38 cellular contexts compared by ENCODE assay signal in the genomic region with DNA sequence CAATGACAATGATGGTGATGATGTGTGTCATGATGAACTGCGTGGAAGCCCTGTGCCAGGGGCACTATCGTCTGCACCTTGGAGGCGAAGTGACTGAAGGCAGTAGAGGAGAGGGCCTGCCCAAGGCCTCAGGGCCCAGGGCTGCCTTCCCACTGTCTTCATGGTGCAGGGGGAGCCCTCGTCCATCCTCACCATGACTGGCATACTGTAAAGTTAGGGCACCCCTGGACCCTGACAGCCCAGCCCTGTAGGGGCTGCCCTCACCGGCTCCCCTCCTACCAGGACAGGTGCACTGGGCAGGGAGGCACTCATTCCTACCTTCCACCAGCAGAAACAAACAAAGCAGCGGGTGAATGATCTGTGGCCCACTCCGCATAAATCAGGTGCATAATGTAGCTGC.
"Had no signal": no experiment of that assay in that cellular context is flagged by ENCODE, and none has a peak within 500 bp of the region (broad histone marks: within the 10 kb centered on the region; RNA-seq: fewer than 3 reads in every experiment).

No MANE protein-coding gene starts in this region.

- H3K36me3 Mint-ChIP-seq: activated CD8-positive, alpha-beta memory T cell treated with anti-CD3 and anti-CD28 coated beads, Interleukin-2, amount 10 ng/mL, durations not matched to agents 7 days and 5 days; activated naive CD4-positive, alpha-beta T cell treated with anti-CD3 and anti-CD28 coated beads, Interleukin-2, amount 10 ng/mL, durations not matched to agents 7 days and 5 days; activated naive CD4-positive, alpha-beta T cell treated with anti-CD3 and anti-CD28 coated beads, Interleukin-2, amount 50 U/mL, for 24 hours; activated naive CD8-positive, alpha-beta T cell; activated naive CD8-positive, alpha-beta T cell treated with anti-CD3 and anti-CD28 coated beads, Interleukin-2, amount 10 ng/mL, durations not matched to agents 7 days and 5 days; brain had no signal

- H3K27ac ChIP-seq: ascending aorta, cardiac muscle cell, WERI-Rb-1 had no signal

- H3K36me3 ChIP-seq: ascending aorta, cardiac muscle cell, WERI-Rb-1 had no signal

- H3K4me1 ChIP-seq: ascending aorta had no signal

- DNase-seq: activated CD4-positive, alpha-beta memory T cell treated with anti-CD3 and anti-CD28 coated beads, Interleukin-2, amount 10 ng/mL, durations not matched to agents 7 days and 5 days; activated CD4-positive, alpha-beta T cell treated with anti-CD3 and anti-CD28 coated beads for 1 hour; activated CD4-positive, alpha-beta T cell treated with anti-CD3 and anti-CD28 coated beads for 36 hours; activated CD4-positive, alpha-beta T cell treated with anti-CD3 and anti-CD28 coated beads for 48 hours; activated CD4-positive, alpha-beta T cell treated with anti-CD3 and anti-CD28 coated beads, Interleukin-2, amount 10 ng/mL, durations not matched to agents 7 days and 5 days; activated CD4-positive, alpha-beta T cell treated with anti-CD3 and anti-CD28 coated beads, Interleukin-2, amount 50 U/mL, for 48 hours; activated CD4-positive, CD25-positive, alpha-beta regulatory T cell; activated CD8-positive, alpha-beta memory T cell treated with anti-CD3 and anti-CD28 coated beads for 24 hours; activated CD8-positive, alpha-beta memory T cell treated with anti-CD3 and anti-CD28 coated beads, Interleukin-2, amount 10 ng/mL, durations not matched to agents 7 days and 5 days; activated CD8-positive, alpha-beta memory T cell treated with anti-CD3 and anti-CD28 coated beads, Interleukin-2, amount 50 U/mL, for 48 hours; activated effector memory CD4-positive, alpha-beta T cell treated with Interleukin-2 at 50 U/mL for 16 hours; activated gamma-delta T cell; activated naive CD4-positive, alpha-beta T cell treated with anti-CD3 and anti-CD28 coated beads, Interleukin-2, amount 10 ng/mL, durations not matched to agents 7 days and 5 days; activated naive CD4-positive, alpha-beta T cell treated with Interleukin-2 at 50 U/mL for 16 hours; activated naive CD8-positive, alpha-beta T cell treated with anti-CD3 and anti-CD28 coated beads, Interleukin-2, amount 10 ng/mL, durations not matched to agents 7 days and 5 days; activated naive CD8-positive, alpha-beta T cell treated with anti-CD3 and anti-CD28 coated beads, Interleukin-2, amount 50 U/mL, for 24 hours; activated T-cell treated with anti-CD3 and anti-CD28 coated beads, Interleukin-2, amount 50 U/mL, for 24 hours; activated T-cell treated with anti-CD3 and anti-CD28 coated beads, Interleukin-2, amount 50 U/mL, for 48 hours; amygdala; anterior cingulate cortex; caudate nucleus; cerebellar nuclear complex; T-helper 1 cell; T-helper 2 cell; T-helper 9 cell; WERI-Rb-1 had no signal

- H3K27me3 ChIP-seq: ascending aorta, cardiac muscle cell had no signal

- H3K9me3 ChIP-seq: ascending aorta had no signal

- FAIRE-seq: bronchial epithelial cell, TTC549 had no signal

- H3K4me3 ChIP-seq: ascending aorta, cardiac muscle cell had no signal

- H3K4me1 Mint-ChIP-seq: activated CD4-positive, alpha-beta memory T cell treated with anti-CD3 and anti-CD28 coated beads, Interleukin-2, amount 10 ng/mL, durations not matched to agents 7 days and 5 days; activated CD4-positive, alpha-beta T cell treated with anti-CD3 and anti-CD28 coated beads for 36 hours; activated CD4-positive, alpha-beta T cell treated with anti-CD3 and anti-CD28 coated beads, Interleukin-2, amount 10 ng/mL, durations not matched to agents 7 days and 5 days; activated CD8-positive, alpha-beta memory T cell treated with anti-CD3 and anti-CD28 coated beads, Interleukin-2, amount 10 ng/mL, durations not matched to agents 7 days and 5 days; activated naive CD4-positive, alpha-beta T cell treated with anti-CD3 and anti-CD28 coated beads, Interleukin-2, amount 10 ng/mL, durations not matched to agents 7 days and 5 days; activated naive CD4-positive, alpha-beta T cell treated with anti-CD3 and anti-CD28 coated beads, Interleukin-2, amount 50 U/mL, for 24 hours; activated naive CD8-positive, alpha-beta T cell treated with anti-CD3 and anti-CD28 coated beads, Interleukin-2, amount 10 ng/mL, durations not matched to agents 7 days and 5 days; activated naive CD8-positive, alpha-beta T cell treated with anti-CD3 and anti-CD28 coated beads, Interleukin-2, amount 50 U/mL, for 24 hours; WTC11 had no signal

- H3K9me3 Mint-ChIP-seq: activated CD4-positive, alpha-beta memory T cell treated with anti-CD3 and anti-CD28 coated beads, Interleukin-2, amount 10 ng/mL, durations not matched to agents 7 days and 5 days; activated CD4-positive, alpha-beta T cell treated with anti-CD3 and anti-CD28 coated beads, Interleukin-2, amount 10 ng/mL, durations not matched to agents 7 days and 5 days; activated naive CD4-positive, alpha-beta T cell treated with anti-CD3 and anti-CD28 coated beads, Interleukin-2, amount 10 ng/mL, durations not matched to agents 7 days and 5 days; activated naive CD4-positive, alpha-beta T cell treated with anti-CD3 and anti-CD28 coated beads, Interleukin-2, amount 50 U/mL, for 24 hours; activated naive CD8-positive, alpha-beta T cell treated with anti-CD3 and anti-CD28 coated beads, Interleukin-2, amount 10 ng/mL, durations not matched to agents 7 days and 5 days; activated naive CD8-positive, alpha-beta T cell treated with anti-CD3 and anti-CD28 coated beads, Interleukin-2, amount 50 U/mL, for 24 hours; activated T-cell treated with anti-CD3 and anti-CD28 coated beads, Interleukin-2, amount 50 U/mL, for 24 hours; activated T-helper 2 cell treated with anti-CD3 and anti-CD28 coated beads, Interferon-gamma antibody, Interleukin-2, Interleukin-4, amounts not matched to agents 10 μg/mL and 5 μg/mL and 100 μg/mL, durations not matched to agents 14 hours and 24 hours and 36 hours; central memory CD8-positive, alpha-beta T cell; T-helper 1 cell treated with Interleukin-12 subunit alpha and Interleukin-12 subunit beta and Interleukin-4 antibody, amounts not matched to agents 30 μg/mL and 1 μg/mL, for 36 hours; T-helper 2 cell treated with Interferon-gamma antibody and Interleukin-4, amounts not matched to agents 5 μg/mL and 100 μg/mL, for 36 hours had no signal

- H3K27ac Mint-ChIP-seq: activated CD4-positive, alpha-beta memory T cell treated with anti-CD3 and anti-CD28 coated beads, Interleukin-2, amount 10 ng/mL, durations not matched to agents 7 days and 5 days; activated CD4-positive, alpha-beta T cell treated with anti-CD3 and anti-CD28 coated beads for 36 hours; activated CD4-positive, alpha-beta T cell treated with anti-CD3 and anti-CD28 coated beads, Interleukin-2, amount 10 ng/mL, durations not matched to agents 7 days and 5 days; activated CD8-positive, alpha-beta memory T cell treated with anti-CD3 and anti-CD28 coated beads, Interleukin-2, amount 10 ng/mL, durations not matched to agents 7 days and 5 days; activated naive CD4-positive, alpha-beta T cell treated with anti-CD3 and anti-CD28 coated beads, Interleukin-2, amount 10 ng/mL, durations not matched to agents 7 days and 5 days; activated naive CD4-positive, alpha-beta T cell treated with anti-CD3 and anti-CD28 coated beads, Interleukin-2, amount 50 U/mL, for 24 hours; activated naive CD8-positive, alpha-beta T cell; activated naive CD8-positive, alpha-beta T cell treated with anti-CD3 and anti-CD28 coated beads, Interleukin-2, amount 10 ng/mL, durations not matched to agents 7 days and 5 days; activated naive CD8-positive, alpha-beta T cell treated with anti-CD3 and anti-CD28 coated beads, Interleukin-2, amount 50 U/mL, for 24 hours; activated T-cell treated with anti-CD3 and anti-CD28 coated beads, Interleukin-2, amount 50 U/mL, for 24 hours; activated T-helper 2 cell treated with anti-CD3 and anti-CD28 coated beads, Interferon-gamma antibody, Interleukin-2, Interleukin-4, amounts not matched to agents 10 μg/mL and 5 μg/mL and 100 μg/mL, durations not matched to agents 14 hours and 24 hours and 36 hours; brain; T-helper 1 cell treated with Interleukin-12 subunit alpha and Interleukin-12 subunit beta and Interleukin-4 antibody, amounts not matched to agents 30 μg/mL and 1 μg/mL, for 36 hours; T-helper 2 cell treated with Interferon-gamma antibody and Interleukin-4, amounts not matched to agents 5 μg/mL and 100 μg/mL, for 36 hours; WTC11 had no signal

- H3K4me3 Mint-ChIP-seq: activated CD4-positive, alpha-beta memory T cell treated with anti-CD3 and anti-CD28 coated beads, Interleukin-2, amount 10 ng/mL, durations not matched to agents 7 days and 5 days; activated CD4-positive, alpha-beta T cell treated with anti-CD3 and anti-CD28 coated beads for 36 hours; activated CD4-positive, alpha-beta T cell treated with anti-CD3 and anti-CD28 coated beads, Interleukin-2, amount 10 ng/mL, durations not matched to agents 7 days and 5 days; activated CD8-positive, alpha-beta memory T cell treated with anti-CD3 and anti-CD28 coated beads, Interleukin-2, amount 10 ng/mL, durations not matched to agents 7 days and 5 days; activated naive CD4-positive, alpha-beta T cell treated with anti-CD3 and anti-CD28 coated beads, Interleukin-2, amount 10 ng/mL, durations not matched to agents 7 days and 5 days; activated naive CD4-positive, alpha-beta T cell treated with anti-CD3 and anti-CD28 coated beads, Interleukin-2, amount 50 U/mL, for 24 hours; activated naive CD8-positive, alpha-beta T cell; activated naive CD8-positive, alpha-beta T cell treated with anti-CD3 and anti-CD28 coated beads, Interleukin-2, amount 10 ng/mL, durations not matched to agents 7 days and 5 days; activated naive CD8-positive, alpha-beta T cell treated with anti-CD3 and anti-CD28 coated beads, Interleukin-2, amount 50 U/mL, for 24 hours; activated T-cell treated with anti-CD3 and anti-CD28 coated beads, Interleukin-2, amount 50 U/mL, for 24 hours; brain; central memory CD8-positive, alpha-beta T cell; T-helper 1 cell treated with Interleukin-12 subunit alpha and Interleukin-12 subunit beta and Interleukin-4 antibody, amounts not matched to agents 30 μg/mL and 1 μg/mL, for 36 hours; T-helper 2 cell treated with Interferon-gamma antibody and Interleukin-4, amounts not matched to agents 5 μg/mL and 100 μg/mL, for 36 hours; WTC11 had no signal

- H3K27me3 Mint-ChIP-seq: activated CD4-positive, alpha-beta memory T cell treated with anti-CD3 and anti-CD28 coated beads, Interleukin-2, amount 10 ng/mL, durations not matched to agents 7 days and 5 days; activated CD4-positive, alpha-beta T cell treated with anti-CD3 and anti-CD28 coated beads, Interleukin-2, amount 10 ng/mL, durations not matched to agents 7 days and 5 days; activated CD8-positive, alpha-beta memory T cell treated with anti-CD3 and anti-CD28 coated beads, Interleukin-2, amount 10 ng/mL, durations not matched to agents 7 days and 5 days; activated naive CD8-positive, alpha-beta T cell treated with anti-CD3 and anti-CD28 coated beads, Interleukin-2, amount 10 ng/mL, durations not matched to agents 7 days and 5 days; activated naive CD8-positive, alpha-beta T cell treated with anti-CD3 and anti-CD28 coated beads, Interleukin-2, amount 50 U/mL, for 24 hours had no signal
